In the genomic region with DNA sequence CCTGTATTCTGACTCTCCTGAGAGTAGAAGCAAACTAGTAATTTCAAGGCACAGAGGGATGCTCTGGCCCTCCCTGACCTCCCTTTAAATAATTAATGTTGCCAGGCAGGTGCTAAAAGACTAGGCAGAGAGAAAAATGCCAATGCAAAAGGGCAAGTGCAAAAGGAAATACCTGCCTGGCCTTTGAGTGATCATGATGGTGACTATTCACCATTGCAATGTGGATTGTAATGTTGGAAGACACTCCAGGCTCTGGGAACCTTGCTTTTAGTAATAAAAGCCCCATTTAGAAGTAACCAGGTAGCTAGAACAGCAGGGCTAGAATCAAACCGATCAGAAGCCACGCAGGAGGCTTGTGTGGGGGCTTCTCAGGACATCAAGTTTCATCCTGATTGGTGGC, we compare ENCODE assay signal across 20 cellular contexts. TPM values are rescaled to one million over a fixed set of nuclear protein-coding genes. Genes with fewer than 3 reads are reported as not detected.
DNase-seq lines count a peak whose midpoint lies in the region; ATAC-seq and TF ChIP-seq lines count a peak whose summit lies in the region.
"Had no signal": no experiment of that assay in that cellular context is flagged by ENCODE, and none has a peak within 500 bp of the region (broad histone marks: within the 10 kb centered on the region; RNA-seq: fewer than 3 reads in every experiment).

No MANE protein-coding gene starts in this region.

- no peaks in the 10 kb centered on the region for H3K9me3 Mint-ChIP-seq in activated T-cell treated with anti-CD3 and anti-CD28 coated beads, Interleukin-2, amount 50 U/mL, for 72 hours
- no peaks in the 10 kb centered on the region for H3K9me3 Mint-ChIP-seq in stimulated activated effector memory CD8-positive, alpha-beta T cell treated with anti-CD3 and anti-CD28 coated beads, Interleukin-12 subunit alpha, Interleukin-12 subunit beta, amount 100 ng/mL, for 72 hours
- H3K9me3 Mint-ChIP-seq: dendritic cell treated with granulocyte-macrophage colony-stimulating factor and Interleukin-4, amounts not matched to agents 40 ng/mL and 50 ng/mL, for 4 days; WTC11 had no signal

- no peak for ATAC-seq in activated T-cell treated with anti-CD3 and anti-CD28 coated beads, Interleukin-2, amount 50 U/mL, for 72 hours (replicated peaks in 1 of 2)
- no peak for ATAC-seq in stimulated activated effector memory CD8-positive, alpha-beta T cell treated with anti-CD3 and anti-CD28 coated beads, Interleukin-12 subunit alpha, Interleukin-12 subunit beta, amount 100 ng/mL, for 72 hours
- ATAC-seq: left ventricle myocardium superior, sciatic nerve, WTC11 had no signal

- no peaks in the 10 kb centered on the region for H3K9me3 ChIP-seq in HAP-1
- H3K9me3 ChIP-seq: pancreas, stomach had no signal

- no peak overlapping the region for H3K27ac Mint-ChIP-seq in activated T-cell treated with anti-CD3 and anti-CD28 coated beads, Interleukin-2, amount 50 U/mL, for 72 hours
- H3K27ac Mint-ChIP-seq in stimulated activated effector memory CD8-positive, alpha-beta T cell treated with anti-CD3 and anti-CD28 coated beads, Interleukin-12 subunit alpha, Interleukin-12 subunit beta, amount 100 ng/mL, for 72 hours: peak overlapping the region; percentile 14
- H3K27ac Mint-ChIP-seq: dendritic cell treated with granulocyte-macrophage colony-stimulating factor and Interleukin-4, amounts not matched to agents 40 ng/mL and 50 ng/mL, for 4 days had no signal

- H3K36me3 ChIP-seq in HAP-1 (replicated peaks): no peaks in the 10 kb centered on the region
- H3K36me3 ChIP-seq: pancreas, stomach had no signal

- DNase-seq in activated T-cell treated with anti-CD3 and anti-CD28 coated beads, Interleukin-2, amount 50 U/mL, for 72 hours: no peak
- DNase-seq in activated T-cell treated with anti-CD3 and anti-CD28 coated beads, Interleukin-2, amount 50 U/mL, for 48 hours: no peak
- DNase-seq in SW480 (ENCODE audit: low spot score) (peak; percentile 18), epithelial cell of esophagus (ENCODE audit: low read depth) (peak; percentile 29), cardiac septum (ENCODE audit: low spot score) (no peak), HAP-1 (ENCODE audit: low spot score in 2 of 2) (no peak)
- DNase-seq in stimulated activated effector memory CD8-positive, alpha-beta T cell treated with anti-CD3 and anti-CD28 coated beads, Interleukin-12 subunit alpha, Interleukin-12 subunit beta, amount 100 ng/mL, for 72 hours (ENCODE audit: low spot score in 2 of 2): no peak
- DNase-seq in activated CD8-positive, alpha-beta memory T cell treated with anti-CD3 and anti-CD28 coated beads for 24 hours: no peak
- DNase-seq: activated gamma-delta T cell, COR-L47, left ventricle myocardium superior, NCI-H1694 treated with DMSO at 0.1 percent for 48 hours, NCI-H446, pancreas, stomach, T-helper 2 cell had no signal

- intact Hi-C loops in cardiac septum (cut with DNase I): no loop called here

- H3K27me3 ChIP-seq in HAP-1 (ENCODE audit: low read depth): no peaks in the 10 kb centered on the region
- H3K27me3 ChIP-seq: pancreas, stomach had no signal

- no peaks in the 10 kb centered on the region for H3K27me3 Mint-ChIP-seq in activated T-cell treated with anti-CD3 and anti-CD28 coated beads, Interleukin-2, amount 50 U/mL, for 72 hours (ENCODE audit: low read depth)

- no peak for TF ChIP-seq CTCF in epithelial cell of esophagus (IDR thresholded peaks at IDR 0.05; ENCODE audit: insufficient read depth, low read depth, low read length, missing control alignments)

- peaks cover 60% of the 10 kb centered on the region for H3K4me1 Mint-ChIP-seq in activated T-cell treated with anti-CD3 and anti-CD28 coated beads, Interleukin-2, amount 50 U/mL, for 72 hours (ENCODE audit: low read depth)
- peaks cover 29% of the 10 kb centered on the region for H3K4me1 Mint-ChIP-seq in stimulated activated effector memory CD8-positive, alpha-beta T cell treated with anti-CD3 and anti-CD28 coated beads, Interleukin-12 subunit alpha, Interleukin-12 subunit beta, amount 100 ng/mL, for 72 hours

- H3K36me3 Mint-ChIP-seq in activated T-cell treated with anti-CD3 and anti-CD28 coated beads, Interleukin-2, amount 50 U/mL, for 72 hours (ENCODE audit: insufficient read depth in 2 of 2): peaks cover 0 to 2% of the 10 kb centered on the region in 2 donors
- H3K36me3 Mint-ChIP-seq in stimulated activated effector memory CD8-positive, alpha-beta T cell treated with anti-CD3 and anti-CD28 coated beads, Interleukin-12 subunit alpha, Interleukin-12 subunit beta, amount 100 ng/mL, for 72 hours: no peaks in the 10 kb centered on the region
- H3K36me3 Mint-ChIP-seq: WTC11 had no signal

- no peak overlapping the region for H3K4me3 ChIP-seq in epithelial cell of esophagus (ENCODE audit: low read length)
- H3K4me3 ChIP-seq in HAP-1: no peak overlapping the region
- H3K4me3 ChIP-seq: pancreas, stomach had no signal

- peak overlapping the region; percentile 19 to 32 for H3K4me3 Mint-ChIP-seq in activated T-cell treated with anti-CD3 and anti-CD28 coated beads, Interleukin-2, amount 50 U/mL, for 72 hours
- no peak overlapping the region for H3K4me3 Mint-ChIP-seq in stimulated activated effector memory CD8-positive, alpha-beta T cell treated with anti-CD3 and anti-CD28 coated beads, Interleukin-12 subunit alpha, Interleukin-12 subunit beta, amount 100 ng/mL, for 72 hours
- H3K4me3 Mint-ChIP-seq: dendritic cell treated with granulocyte-macrophage colony-stimulating factor and Interleukin-4, amounts not matched to agents 40 ng/mL and 50 ng/mL, for 4 days; WTC11 had no signal

- in situ Hi-C loops in HAP-1 (cut with MboI; ENCODE audit: low sequenced_read_pairs): no loop called here

- H3K4me1 ChIP-seq in HAP-1: no peaks in the 10 kb centered on the region
- H3K4me1 ChIP-seq: pancreas had no signal

RNA-seq across cellular contexts. Expression of gene CHRNA1, which starts 15.9 kb away (rescaled TPM):
- total RNA-seq in activated T-cell treated with anti-CD3 and anti-CD28 coated beads, Interleukin-2, amount 50 U/mL, for 72 hours: not detected
- total RNA-seq in cardiac septum: 0.94 TPM
- total RNA-seq: Daoy, left ventricle myocardium superior, stomach, WTC11 had no signal

Comparison
In these comparisons a context has a peak if more than half of its experiments do, and no peak if none do; other contexts are left out.
1. DNase-seq: peak in SW480 (single experiment) and epithelial cell of esophagus (single experiment); none in activated T-cell treated with anti-CD3 and anti-CD28 coated beads, Interleukin-2, amount 50 U/mL, for 72 hours (0 of 2), activated T-cell treated with anti-CD3 and anti-CD28 coated beads, Interleukin-2, amount 50 U/mL, for 48 hours (0 of 2), stimulated activated effector memory CD8-positive, alpha-beta T cell treated with anti-CD3 and anti-CD28 coated beads, Interleukin-12 subunit alpha, Interleukin-12 subunit beta, amount 100 ng/mL, for 72 hours (0 of 2), cardiac septum (single experiment), HAP-1 (0 of 2) and activated CD8-positive, alpha-beta memory T cell treated with anti-CD3 and anti-CD28 coated beads for 24 hours (single experiment).